8 cellular contexts compared by ENCODE assay signal in genomic region chr15:55917881-55918296, GRCh38.
DNase-seq lines count a peak whose midpoint lies in the region; FAIRE-seq and TF ChIP-seq lines count a peak whose summit lies in the region.

No MANE protein-coding gene starts in this region.

- FAIRE-seq in colon (lab: Jason Lieb, UNC): peak; percentile 36

- H3K36me3 ChIP-seq in ACC112 (ENCODE audit: insufficient read depth, low read length): no peaks in the 10 kb centered on the region

- H3K4me3 Mint-ChIP-seq in activated T-helper 2 cell treated with anti-CD3 and anti-CD28 coated beads, Interferon-gamma antibody, Interleukin-2, Interleukin-4, amounts not matched to agents 10 μg/mL and 5 μg/mL and 100 μg/mL, durations not matched to agents 14 hours and 24 hours and 36 hours (ENCODE audit: low read depth): no peak overlapping the region

- H3K36me3 Mint-ChIP-seq in activated T-helper 2 cell treated with anti-CD3 and anti-CD28 coated beads, Interferon-gamma antibody, Interleukin-2, Interleukin-4, amounts not matched to agents 10 μg/mL and 5 μg/mL and 100 μg/mL, durations not matched to agents 14 hours and 24 hours and 36 hours (ENCODE audit: low read depth): no peaks in the 10 kb centered on the region

- no peak overlapping the region for H2AFZ ChIP-seq in ACC112 (ENCODE audit: low read length, unreplicated experiment)

- H3K27me3 Mint-ChIP-seq in activated T-helper 2 cell treated with anti-CD3 and anti-CD28 coated beads, Interferon-gamma antibody, Interleukin-2, Interleukin-4, amounts not matched to agents 10 μg/mL and 5 μg/mL and 100 μg/mL, durations not matched to agents 14 hours and 24 hours and 36 hours (ENCODE audit: low read depth): no peaks in the 10 kb centered on the region

- H3K27ac ChIP-seq in ACC112 (ENCODE audit: low read depth, low read length): peak overlapping the region; percentile 77

- H3K9me3 Mint-ChIP-seq in activated T-helper 2 cell treated with anti-CD3 and anti-CD28 coated beads, Interferon-gamma antibody, Interleukin-2, Interleukin-4, amounts not matched to agents 10 μg/mL and 5 μg/mL and 100 μg/mL, durations not matched to agents 14 hours and 24 hours and 36 hours: no peaks in the 10 kb centered on the region

- peak; percentile 40 for TF ChIP-seq CTCF in GM10266 (IDR thresholded peaks at IDR 0.05; ENCODE audit: control insufficient read depth, insufficient read depth, low read depth, missing control alignments)

- peaks cover 3% of the 10 kb centered on the region for H3K4me1 Mint-ChIP-seq in activated T-helper 2 cell treated with anti-CD3 and anti-CD28 coated beads, Interferon-gamma antibody, Interleukin-2, Interleukin-4, amounts not matched to agents 10 μg/mL and 5 μg/mL and 100 μg/mL, durations not matched to agents 14 hours and 24 hours and 36 hours (ENCODE audit: low read depth)

- H3K27me3 ChIP-seq in ACC112 (ENCODE audit: insufficient read depth, low read length): no peaks in the 10 kb centered on the region

- peaks cover 33% of the 10 kb centered on the region for H3K4me1 ChIP-seq in ACC112 (ENCODE audit: control insufficient read depth, insufficient read depth, low read length, unreplicated experiment)

- H3K79me2 ChIP-seq in ACC112 (ENCODE audit: control insufficient read depth, insufficient read depth, low read length, unreplicated experiment): peaks cover 37% of the 10 kb centered on the region

- intact Hi-C loops in activated T-helper 2 cell treated with anti-CD3 and anti-CD28 coated beads, Interferon-gamma antibody, Interleukin-2, Interleukin-4, amounts not matched to agents 10 μg/mL and 5 μg/mL and 100 μg/mL, durations not matched to agents 14 hours and 24 hours and 36 hours (cut with micrococcal nuclease): no loop called here

- H3K27ac Mint-ChIP-seq in activated T-helper 2 cell treated with anti-CD3 and anti-CD28 coated beads, Interferon-gamma antibody, Interleukin-2, Interleukin-4, amounts not matched to agents 10 μg/mL and 5 μg/mL and 100 μg/mL, durations not matched to agents 14 hours and 24 hours and 36 hours: no peak overlapping the region

- H3K4me3 ChIP-seq in ACC112 (ENCODE audit: low read depth, low read length): peak overlapping the region; percentile 78; the same call in 1 of the 2 replicates

- DNase-seq in GM10266 (ENCODE audit: extremely low spot score) (no peak), NCI-H526 (lab: John Stamatoyannopoulos, UW) (peak; percentile 72 to 83), medulla oblongata (ENCODE audit: extremely low spot score) (peak; percentile 62), DMS79 (lab: John Stamatoyannopoulos, UW) (no peak), activated T-cell treated with anti-CD3 and anti-CD28 coated beads for 4 hours (no peak)
- no peak for DNase-seq in activated T-helper 2 cell treated with anti-CD3 and anti-CD28 coated beads, Interferon-gamma antibody, Interleukin-2, Interleukin-4, amounts not matched to agents 10 μg/mL and 5 μg/mL and 100 μg/mL, durations not matched to agents 14 hours and 24 hours and 36 hours (ENCODE audit: low spot score)

Comparison
In these comparisons a context has a peak if more than half of its experiments do, and no peak if none do; other contexts are left out.
1. DNase-seq: peak in NCI-H526 (2 of 2) and medulla oblongata (single experiment); none in GM10266 (single experiment), DMS79 (single experiment), activated T-cell treated with anti-CD3 and anti-CD28 coated beads for 4 hours (single experiment) and activated T-helper 2 cell treated with anti-CD3 and anti-CD28 coated beads, Interferon-gamma antibody, Interleukin-2, Interleukin-4, amounts not matched to agents 10 μg/mL and 5 μg/mL and 100 μg/mL, durations not matched to agents 14 hours and 24 hours and 36 hours (single experiment).